16 cellular contexts compared by ENCODE assay signal in the genomic region with DNA sequence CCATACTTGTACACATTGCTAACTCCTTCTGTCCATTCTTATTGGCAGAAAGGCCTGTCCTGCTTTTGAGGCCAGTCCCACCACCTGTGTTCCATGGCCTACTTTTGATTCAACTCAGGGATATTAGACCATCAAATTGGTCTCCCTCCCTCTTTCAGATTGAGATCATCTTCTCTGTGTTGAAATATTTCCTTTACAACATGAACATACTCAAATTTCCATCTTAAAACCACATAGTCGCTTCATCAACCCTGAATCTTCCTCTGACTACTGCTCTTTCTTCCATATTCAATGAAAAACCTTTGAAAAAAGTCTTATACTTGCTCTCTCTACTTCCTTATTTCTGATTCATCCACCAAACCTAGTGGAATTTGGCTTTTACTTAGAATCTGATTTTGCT. TPM values are rescaled to one million over a fixed set of nuclear protein-coding genes. Genes with fewer than 3 reads are reported as not detected.
DNase-seq lines count a peak whose midpoint lies in the region; ATAC-seq, FAIRE-seq and TF ChIP-seq lines count a peak whose summit lies in the region.
"Had no signal": no experiment of that assay in that cellular context is flagged by ENCODE, and none has a peak within 500 bp of the region (broad histone marks: within the 10 kb centered on the region; RNA-seq: fewer than 3 reads in every experiment).

No MANE protein-coding gene starts in this region.

- BruUV-seq in endothelial cell of umbilical vein (replicated peaks; lab: Mats Ljungman, UMichigan), result no TSS peak

- H3K4me2 ChIP-seq in endothelial cell of umbilical vein (ENCODE audit: insufficient read depth, low read length), result no peak overlapping the region
- H3K4me2 ChIP-seq: neural progenitor cell had no signal

- peaks cover 5% of the 10 kb centered on the region for H3K4me1 Mint-ChIP-seq in activated T-cell treated with anti-CD3 and anti-CD28 coated beads, Interleukin-2, amount 50 U/mL, for 4 hours (ENCODE audit: low read depth)
- H3K4me1 Mint-ChIP-seq in T-helper 2 cell treated with Interferon-gamma antibody and Interleukin-4, amounts not matched to agents 5 μg/mL and 100 μg/mL, for 36 hours (ENCODE audit: low read depth), result peaks cover 10% of the 10 kb centered on the region
- H3K4me1 Mint-ChIP-seq in osteocyte (ENCODE audit: unreplicated experiment), result peaks cover 25% of the 10 kb centered on the region

- H3K9me3 ChIP-seq in endothelial cell of umbilical vein (replicated peaks; ENCODE audit: control insufficient read depth, insufficient read depth, low read length) (no peaks in the 10 kb centered on the region), ovary (no peaks in the 10 kb centered on the region)

- no peaks in the 10 kb centered on the region for H3K27me3 ChIP-seq in endothelial cell of umbilical vein (ENCODE audit: control insufficient read depth in 2 of 2, insufficient read depth in 2 of 2, low read length in 2 of 2)
- no peaks in the 10 kb centered on the region for H3K27me3 ChIP-seq in ovary
- H3K27me3 ChIP-seq: neural progenitor cell had no signal

- H3K4me3 Mint-ChIP-seq in activated T-cell treated with anti-CD3 and anti-CD28 coated beads, Interleukin-2, amount 50 U/mL, for 4 hours, result no peak overlapping the region
- H3K4me3 Mint-ChIP-seq in T-helper 2 cell treated with Interferon-gamma antibody and Interleukin-4, amounts not matched to agents 5 μg/mL and 100 μg/mL, for 36 hours, result no peak overlapping the region
- no peak overlapping the region for H3K4me3 Mint-ChIP-seq in osteocyte (ENCODE audit: unreplicated experiment)
- H3K4me3 Mint-ChIP-seq: neural progenitor cell, type B pancreatic cell had no signal

- H3K27ac Mint-ChIP-seq in T-helper 2 cell treated with Interferon-gamma antibody and Interleukin-4, amounts not matched to agents 5 μg/mL and 100 μg/mL, for 36 hours, result peak overlapping the region; percentile 9
- H3K27ac Mint-ChIP-seq in osteocyte (ENCODE audit: unreplicated experiment), result no peak overlapping the region
- H3K27ac Mint-ChIP-seq: neural progenitor cell, type B pancreatic cell had no signal

- H3K4me3 ChIP-seq in endothelial cell of umbilical vein (replicated peaks in 1 of 3; ENCODE audit: insufficient read depth in 1 of 3, low read depth in 1 of 3, low read length in 3 of 3), result no peak overlapping the region
- no peak overlapping the region for H3K4me3 ChIP-seq in ovary
- H3K4me3 ChIP-seq: neural progenitor cell had no signal

- TF ChIP-seq EP300 in ovary (IDR thresholded peaks at IDR 0.05), result no peak

- intact Hi-C loops in endothelial cell of umbilical vein (cut with micrococcal nuclease), result no loop called here
- intact Hi-C loops in ovary (cut with DNase I), result no loop called here

- dilution Hi-C loops in endothelial cell of umbilical vein (cut with MboI; ENCODE audit: extremely low pct_ligation_motif_present, low sequenced_read_pairs), result no loop called here

- H3K79me2 ChIP-seq in endothelial cell of umbilical vein (ENCODE audit: control insufficient read depth, insufficient read depth, low read length), result no peaks in the 10 kb centered on the region

- TF ChIP-seq CTCF in endothelial cell of umbilical vein (IDR thresholded peaks at IDR 0.05; ENCODE audit: extremely low read depth in 1 of 2, insufficient read depth in 1 of 2, low read depth in 1 of 2, low read length in 2 of 2), result no peak
- no peak for TF ChIP-seq CTCF in ovary (IDR thresholded peaks at IDR 0.05)
- no peak for TF ChIP-seq CTCF in osteocyte (IDR thresholded peaks at IDR 0.05)

- no peak overlapping the region for H3K9ac ChIP-seq in endothelial cell of umbilical vein (replicated peaks; ENCODE audit: extremely low read depth, insufficient read depth, low read length)
- H3K9ac ChIP-seq: neural progenitor cell had no signal

- H3K36me3 ChIP-seq in endothelial cell of umbilical vein (ENCODE audit: control insufficient read depth in 2 of 2, extremely low read depth in 1 of 2, insufficient read depth in 2 of 2, low read length in 2 of 2), result no peaks in the 10 kb centered on the region
- H3K36me3 ChIP-seq in ovary, result no peaks in the 10 kb centered on the region
- H3K36me3 ChIP-seq: neural progenitor cell had no signal

- no peak for DNase-seq in activated T-cell treated with anti-CD3 and anti-CD28 coated beads, Interleukin-2, amount 50 U/mL, for 4 hours
- no peak for DNase-seq in activated T-cell treated with anti-CD3 and anti-CD28 coated beads for 4 hours
- no peak for DNase-seq in T-helper 2 cell treated with Interferon-gamma antibody and Interleukin-4, amounts not matched to agents 5 μg/mL and 100 μg/mL, for 36 hours (ENCODE audit: low spot score)
- DNase-seq in endothelial cell of umbilical vein (ENCODE audit: low read depth, low spot score), result no peak
- no peak for DNase-seq in ovary
- DNase-seq in osteocyte (ENCODE audit: extremely low spot score, unreplicated experiment), result no peak
- DNase-seq in NCI-H2107 (lab: John Stamatoyannopoulos, UW), result no peak
- DNase-seq: activated CD4-positive, CD25-positive, alpha-beta regulatory T cell; glutamatergic neuron; NCI-H2081; NCI-H69; stimulated activated CD4-positive, alpha-beta T cell treated with anti-CD3 and anti-CD28 coated beads, Interleukin-4, amount 100 ng/mL, for 1 hour; stimulated activated CD8-positive, alpha-beta memory T cell treated with anti-CD3 and anti-CD28 coated beads, Interleukin-4, amount 100 ng/mL, for 48 hours had no signal

- TF ChIP-seq POLR2A in endothelial cell of umbilical vein (IDR thresholded peaks at IDR 0.05; ENCODE audit: low read depth, low read length) (no peak), ovary (IDR thresholded peaks at IDR 0.05) (no peak)

- H3K9me3 Mint-ChIP-seq in activated T-cell treated with anti-CD3 and anti-CD28 coated beads, Interleukin-2, amount 50 U/mL, for 4 hours, result no peaks in the 10 kb centered on the region
- no peaks in the 10 kb centered on the region for H3K9me3 Mint-ChIP-seq in T-helper 2 cell treated with Interferon-gamma antibody and Interleukin-4, amounts not matched to agents 5 μg/mL and 100 μg/mL, for 36 hours
- no peaks in the 10 kb centered on the region for H3K9me3 Mint-ChIP-seq in osteocyte (ENCODE audit: unreplicated experiment)
- H3K9me3 Mint-ChIP-seq: neural progenitor cell, type B pancreatic cell had no signal

- CTCF ChIA-PET in endothelial cell of umbilical vein (lab: Charles Lee), result no interaction called here

- 95 to 97% (median 96%) methylated on average over 1 of the region's 1 CpG for WGBS in ovary, 3 donors

- no peaks in the 10 kb centered on the region for H3K9me1 ChIP-seq in endothelial cell of umbilical vein (replicated peaks; ENCODE audit: control insufficient read depth, extremely low read depth, insufficient read depth, low read length)

- peaks cover 6% of the 10 kb centered on the region for H3K4me1 ChIP-seq in endothelial cell of umbilical vein (ENCODE audit: control insufficient read depth, extremely low read depth, insufficient read depth, low read length)
- peaks cover 3% of the 10 kb centered on the region for H3K4me1 ChIP-seq in ovary (ENCODE audit: insufficient read depth)

- peak; percentile 46 for FAIRE-seq in endothelial cell of umbilical vein (lab: Jason Lieb, UNC)

- H2AFZ ChIP-seq in endothelial cell of umbilical vein (ENCODE audit: low read depth, low read length), result no peak overlapping the region
- H2AFZ ChIP-seq: neural progenitor cell had no signal

- H3K27ac ChIP-seq in endothelial cell of umbilical vein (ENCODE audit: insufficient read depth, low read depth, low read length) (no peak overlapping the region), ovary (no peak overlapping the region)
- H3K27ac ChIP-seq: neural progenitor cell had no signal

- peak; percentile 53 to 73 for ATAC-seq in activated T-cell treated with anti-CD3 and anti-CD28 coated beads, Interleukin-2, amount 50 U/mL, for 4 hours
- no peak for ATAC-seq in HG03571 (IDR thresholded peaks at IDR 0.05; ENCODE audit: unreplicated experiment)

- H3K36me3 Mint-ChIP-seq in activated T-cell treated with anti-CD3 and anti-CD28 coated beads, Interleukin-2, amount 50 U/mL, for 4 hours (ENCODE audit: insufficient read depth), result peaks cover 13% of the 10 kb centered on the region
- H3K36me3 Mint-ChIP-seq in T-helper 2 cell treated with Interferon-gamma antibody and Interleukin-4, amounts not matched to agents 5 μg/mL and 100 μg/mL, for 36 hours (ENCODE audit: low read depth), result peaks cover 13% of the 10 kb centered on the region
- H3K36me3 Mint-ChIP-seq in osteocyte (ENCODE audit: unreplicated experiment), result peaks cover 12% of the 10 kb centered on the region

- H4K20me1 ChIP-seq in endothelial cell of umbilical vein (replicated peaks; ENCODE audit: control insufficient read depth, extremely low read depth, insufficient read depth, low read length), result no peaks in the 10 kb centered on the region

- no peaks in the 10 kb centered on the region for H3K27me3 Mint-ChIP-seq in activated T-cell treated with anti-CD3 and anti-CD28 coated beads, Interleukin-2, amount 50 U/mL, for 4 hours (ENCODE audit: low read depth)
- H3K27me3 Mint-ChIP-seq in T-helper 2 cell treated with Interferon-gamma antibody and Interleukin-4, amounts not matched to agents 5 μg/mL and 100 μg/mL, for 36 hours (ENCODE audit: low read depth), result no peaks in the 10 kb centered on the region
- H3K27me3 Mint-ChIP-seq in osteocyte (ENCODE audit: unreplicated experiment), result no peaks in the 10 kb centered on the region
- H3K27me3 Mint-ChIP-seq: type B pancreatic cell had no signal

- POLR2A ChIA-PET in endothelial cell of umbilical vein (lab: Charles Lee), result no interaction called here

RNA-seq across cellular contexts. Expression of a gene that starts 34.9 kb away (rescaled TPM):
- 10 to 100 TPM; 14.8 to 20.5 (median 20.0) TPM for total RNA-seq in activated T-cell treated with anti-CD3 and anti-CD28 coated beads, Interleukin-2, amount 50 U/mL, for 4 hours
- total RNA-seq in endothelial cell of umbilical vein (12.6 and 13.5 TPM in 2 replicates), ovary (10 to 100 TPM in 5 of 7 donors, 1 to 10 TPM in 2; 5.7 to 22.8 (median 15.7) TPM), osteocyte (15.8 and 17.0 TPM in 2 replicates)
- polyA plus RNA-seq in endothelial cell of umbilical vein (1.8 and 2.4 TPM in 2 replicates), ovary (10 to 100 TPM in 1 of 2 donors, 1 to 10 TPM in 1; 5.8 to 13.8 TPM)
- polyA plus RNA-seq in endothelial cell of umbilical vein (2011; cell fraction: cytosol; rRNA removed), result 3.2 and 3.5 TPM in 2 replicates
- 2.4 and 3.8 TPM in 2 replicates for polyA plus RNA-seq in endothelial cell of umbilical vein (2011; cell fraction: nucleus; rRNA removed)
- 6.2 and 9.6 TPM in 2 replicates for polyA plus RNA-seq in endothelial cell of umbilical vein (2012)
- 4.4 and 5.9 TPM in 2 replicates for polyA minus RNA-seq in endothelial cell of umbilical vein
- polyA minus RNA-seq in endothelial cell of umbilical vein (2011; cell fraction: cytosol; rRNA and poly(A)+ RNA removed), result 4.1 TPM
- polyA minus RNA-seq in endothelial cell of umbilical vein (2011; cell fraction: nucleus; rRNA and poly(A)+ RNA removed), result 4.9 and 5.0 TPM in 2 replicates

RNA-seq across cellular contexts. Expression of a gene that starts 35.1 kb away (rescaled TPM):
- total RNA-seq in activated T-cell treated with anti-CD3 and anti-CD28 coated beads, Interleukin-2, amount 50 U/mL, for 4 hours, result 1 to 10 TPM; 2.9 to 3.8 (median 3.3) TPM
- total RNA-seq in endothelial cell of umbilical vein, result 21.6 and 24.6 TPM in 2 replicates
- polyA plus RNA-seq in endothelial cell of umbilical vein, result 14.0 and 17.3 TPM in 2 replicates
- polyA plus RNA-seq in endothelial cell of umbilical vein (2011; cell fraction: cytosol; rRNA removed), result 9.4 and 9.6 TPM in 2 replicates
- 25.4 and 30.0 TPM in 2 replicates for polyA plus RNA-seq in endothelial cell of umbilical vein (2011; cell fraction: nucleus; rRNA removed)
- polyA plus RNA-seq in endothelial cell of umbilical vein (2012), result 12.4 and 13.6 TPM in 2 replicates
- polyA minus RNA-seq in endothelial cell of umbilical vein, result 34.2 and 53.5 TPM in 2 replicates
- 4.0 TPM for polyA minus RNA-seq in endothelial cell of umbilical vein (2011; cell fraction: cytosol; rRNA and poly(A)+ RNA removed)
- polyA minus RNA-seq in endothelial cell of umbilical vein (2011; cell fraction: nucleus; rRNA and poly(A)+ RNA removed), result 52.1 and 78.5 TPM in 2 replicates
- total RNA-seq in ovary, result 10 to 100 TPM in 6 of 7 donors, 1 to 10 TPM in 1; 8.4 to 18.7 (median 15.1) TPM
- 10 to 100 TPM in 1 of 2 donors, 1 to 10 TPM in 1; 6.8 to 17.3 TPM for polyA plus RNA-seq in ovary
- total RNA-seq in osteocyte, result 61.9 and 63.9 TPM in 2 replicates
